In the genomic region with DNA sequence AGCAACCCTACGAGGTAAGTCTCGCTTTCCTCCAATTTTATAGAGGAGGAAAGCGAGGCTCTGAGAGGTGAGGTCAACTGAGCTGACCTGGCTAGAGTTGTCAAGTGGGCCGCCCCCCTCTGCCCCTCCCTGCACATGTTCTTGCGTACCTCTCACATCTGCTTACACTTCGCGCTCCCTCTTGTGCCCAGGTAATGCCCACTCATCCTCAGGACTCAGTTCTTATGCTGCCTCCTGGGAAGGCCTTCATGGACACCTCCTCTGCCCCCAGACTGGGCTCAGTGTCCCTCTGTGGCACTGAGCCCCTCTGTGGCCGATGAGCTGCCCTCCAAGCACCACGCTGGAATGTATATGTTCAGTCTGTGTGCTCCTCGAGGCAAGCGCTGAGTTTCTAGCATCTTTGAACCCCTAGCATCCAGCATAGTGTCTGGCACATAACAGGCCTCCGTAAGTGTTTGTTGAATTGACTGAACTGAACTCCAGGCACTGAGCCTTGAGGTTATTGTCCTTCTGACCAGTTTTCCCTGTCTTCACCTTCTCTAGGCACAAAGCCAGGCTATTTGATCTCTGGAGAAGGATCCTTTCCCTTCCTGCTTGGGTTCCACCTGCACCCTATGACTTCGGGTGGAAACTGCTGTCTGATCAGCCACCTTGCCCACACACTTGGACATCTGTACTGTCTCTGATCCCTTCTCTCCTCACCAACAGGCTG, we compare ENCODE assay signal across 20 cellular contexts. TPM values are rescaled to one million over a fixed set of nuclear protein-coding genes. Genes with fewer than 3 reads are reported as not detected.
A peak's percentile ranks its signal among the peaks of the same experiment; 100 is the strongest.
DNase-seq lines count a peak whose midpoint lies in the region; ATAC-seq and TF ChIP-seq lines count a peak whose summit lies in the region.
"Had no signal": no experiment of that assay in that cellular context is flagged by ENCODE, and none has a peak within 500 bp of the region (broad histone marks: within the 10 kb centered on the region; RNA-seq: fewer than 3 reads in every experiment).

No MANE protein-coding gene starts in this region.

- H3K27me3 Mint-ChIP-seq in T-helper 1 cell treated with Interleukin-12 subunit alpha and Interleukin-12 subunit beta and Interleukin-4 antibody, amounts not matched to agents 30 μg/mL and 1 μg/mL, for 36 hours (ENCODE audit: low read depth) = no peaks in the 10 kb centered on the region
- H3K27me3 Mint-ChIP-seq: T-cell had no signal

- 87 to 91% methylated on average over 13 of the region's 13 CpGs for WGBS in body of pancreas, 2 donors

- in situ Hi-C loops in Panc1 (cut with HindIII; ENCODE audit: low pct_unique_long_range_greater_than_20kb, low sequenced_read_pairs) = no loop called here

- no TSS peak for BruUV-seq in Panc1 (replicated peaks; lab: Mats Ljungman, UMichigan)

- H3K9ac ChIP-seq in skeletal muscle tissue (ENCODE audit: low read depth in 1 of 3, low read length in 3 of 3) = peak overlapping the region in 2 of 3 donors; percentile 45 to 54

- TF ChIP-seq CTCF in Panc1 (IDR thresholded peaks at IDR 0.05) (no peak), body of pancreas (IDR thresholded peaks at IDR 0.05) (no peak)

- no peak overlapping the region for H3K4me3 Mint-ChIP-seq in T-helper 1 cell treated with Interleukin-12 subunit alpha and Interleukin-12 subunit beta and Interleukin-4 antibody, amounts not matched to agents 30 μg/mL and 1 μg/mL, for 36 hours
- H3K4me3 Mint-ChIP-seq: CD14-positive monocyte, natural killer cell, T-cell had no signal

- H3K27me3 ChIP-seq in Panc1 (ENCODE audit: control insufficient read depth, insufficient read depth, low read length) = no peaks in the 10 kb centered on the region
- no peaks in the 10 kb centered on the region for H3K27me3 ChIP-seq in skeletal muscle tissue (ENCODE audit: control insufficient read depth in 3 of 3, insufficient read depth in 3 of 3, low read length in 3 of 3)
- H3K27me3 ChIP-seq in body of pancreas = no peaks in the 10 kb centered on the region

- peaks cover 5% of the 10 kb centered on the region for H3K4me1 Mint-ChIP-seq in T-helper 1 cell treated with Interleukin-12 subunit alpha and Interleukin-12 subunit beta and Interleukin-4 antibody, amounts not matched to agents 30 μg/mL and 1 μg/mL, for 36 hours (ENCODE audit: low read depth)
- H3K4me1 Mint-ChIP-seq: CD14-positive monocyte had no signal

- H3K27ac ChIP-seq in Panc1 (ENCODE audit: low read length) (no peak overlapping the region), skeletal muscle tissue (ENCODE audit: low read depth, low read length) (peak overlapping the region; percentile 51), body of pancreas (no peak overlapping the region)

- H3K4me1 ChIP-seq in Panc1 (ENCODE audit: control insufficient read depth, insufficient read depth, low read length) = no peaks in the 10 kb centered on the region
- H3K4me1 ChIP-seq in skeletal muscle tissue (ENCODE audit: control insufficient read depth in 3 of 3, insufficient read depth in 3 of 3, low read length in 3 of 3) = peaks cover 4 to 13% (median 6%) of the 10 kb centered on the region in 3 donors
- H3K4me1 ChIP-seq in body of pancreas = no peaks in the 10 kb centered on the region
- H3K4me1 ChIP-seq: lower lobe of right lung had no signal

- CTCF ChIA-PET in Panc1 (lab: Charles Lee) = no interaction called here

- H3K36me3 Mint-ChIP-seq in T-helper 1 cell treated with Interleukin-12 subunit alpha and Interleukin-12 subunit beta and Interleukin-4 antibody, amounts not matched to agents 30 μg/mL and 1 μg/mL, for 36 hours (ENCODE audit: low read depth) = peaks cover 20% of the 10 kb centered on the region
- H3K36me3 Mint-ChIP-seq: activated naive CD4-positive, alpha-beta T cell treated with anti-CD3 and anti-CD28 coated beads, Interleukin-2, amount 50 U/mL, for 72 hours had no signal

- no peaks in the 10 kb centered on the region for H3K9me3 Mint-ChIP-seq in T-helper 1 cell treated with Interleukin-12 subunit alpha and Interleukin-12 subunit beta and Interleukin-4 antibody, amounts not matched to agents 30 μg/mL and 1 μg/mL, for 36 hours
- H3K9me3 Mint-ChIP-seq: activated naive CD4-positive, alpha-beta T cell treated with anti-CD3 and anti-CD28 coated beads, Interleukin-2, amount 50 U/mL, for 72 hours; natural killer cell; T-cell had no signal

- H3K4me3 ChIP-seq in Panc1 (ENCODE audit: low read depth in 2 of 2, low read length in 2 of 2) = no peak overlapping the region
- H3K4me3 ChIP-seq in skeletal muscle tissue (ENCODE audit: low read length in 3 of 3) = no peak overlapping the region
- no peak overlapping the region for H3K4me3 ChIP-seq in body of pancreas
- H3K4me3 ChIP-seq: lower lobe of right lung had no signal

- H3K36me3 ChIP-seq in Panc1 (ENCODE audit: control insufficient read depth, insufficient read depth, low read length) (no peaks in the 10 kb centered on the region; the same call in 1 of the 2 replicates), skeletal muscle tissue (ENCODE audit: control insufficient read depth in 3 of 3, insufficient read depth in 3 of 3, low read length in 3 of 3) (peaks cover 10 to 26% (median 16%) of the 10 kb centered on the region in 3 donors), body of pancreas (replicated peaks in 1 of 2; ENCODE audit: insufficient read depth in 1 of 2, low read depth in 2 of 2) (peaks cover 0 to 8% of the 10 kb centered on the region in 2 donors)

- POLR2A ChIA-PET in Panc1 (lab: Charles Lee) = no interaction called here

- ATAC-seq in Panc1 (peak; percentile 38; the same call in 1 of the 2 replicates), esophagus mucosa (peak; percentile 44), body of pancreas (no peak)
- ATAC-seq: activated naive CD4-positive, alpha-beta T cell treated with anti-CD3 and anti-CD28 coated beads, Interleukin-2, amount 50 U/mL, for 72 hours; lower lobe of right lung; natural killer cell; PC-3; T-cell had no signal

- intact Hi-C loops in Panc1 (cut with micrococcal nuclease; ENCODE audit: unreplicated experiment) (no loop called here), body of pancreas (cut with DNase I) (no loop called here)

- H3K9me3 ChIP-seq in Panc1 (ENCODE audit: control insufficient read depth, insufficient read depth, low read depth, low read length) = no peaks in the 10 kb centered on the region
- H3K9me3 ChIP-seq in skeletal muscle tissue (ENCODE audit: control insufficient read depth in 3 of 3, low read length in 3 of 3) = no peaks in the 10 kb centered on the region
- no peaks in the 10 kb centered on the region for H3K9me3 ChIP-seq in body of pancreas
- H3K9me3 ChIP-seq: lower lobe of right lung had no signal

- DNase-seq in T-helper 1 cell = no peak
- no peak for DNase-seq in Panc1 (ENCODE audit: low read depth, low spot score)
- DNase-seq in NCI-H510A (lab: John Stamatoyannopoulos, UW) = no peak
- DNase-seq in body of pancreas = no peak
- no peak for DNase-seq in NCI-H69 (lab: John Stamatoyannopoulos, UW)
- DNase-seq: activated CD4-positive, CD25-positive, alpha-beta regulatory T cell; activated CD8-positive, alpha-beta memory T cell treated with anti-CD3 and anti-CD28 coated beads, Interleukin-2, amount 50 U/mL, for 48 hours; caudate nucleus; DND-41; effector CD4-positive, alpha-beta T cell; lower lobe of right lung; natural killer cell; NCI-H524; PC-3; T-cell had no signal

- H3K27ac Mint-ChIP-seq in T-helper 1 cell treated with Interleukin-12 subunit alpha and Interleukin-12 subunit beta and Interleukin-4 antibody, amounts not matched to agents 30 μg/mL and 1 μg/mL, for 36 hours = peak overlapping the region; percentile 34
- H3K27ac Mint-ChIP-seq: T-cell had no signal

- no peak for TF ChIP-seq POLR2A in body of pancreas (IDR thresholded peaks at IDR 0.05)

RNA-seq across cellular contexts. Expression of a gene that starts 13.5 kb away (rescaled TPM):
- total RNA-seq in Panc1 (2021; ENCODE audit: unreplicated experiment) (106 TPM), esophagus mucosa (50.2 TPM), skeletal muscle tissue (27.7 TPM), body of pancreas (10 to 100 TPM; 26.2 to 29.3 TPM)
- 88.0 TPM for polyA plus RNA-seq in Panc1 (2012; ENCODE audit: insufficient read length)

RNA-seq across cellular contexts. Expression of a gene that starts 19.0 kb away (rescaled TPM):
- total RNA-seq in Panc1 (2021; ENCODE audit: unreplicated experiment) (197 TPM), esophagus mucosa (69.5 TPM), skeletal muscle tissue (196 TPM), body of pancreas (100 to 1,000 TPM in 1 of 2 donors, 10 to 100 TPM in 1; 75.5 to 136 TPM)
- 427 TPM for polyA plus RNA-seq in Panc1 (2012; ENCODE audit: insufficient read length)

RNA-seq across cellular contexts. Expression of a gene that starts 27.2 kb away (rescaled TPM):
- total RNA-seq in Panc1 (2021; ENCODE audit: unreplicated experiment) = 0.51 TPM
- polyA plus RNA-seq in Panc1 (2012; ENCODE audit: insufficient read length) = 0.91 TPM
- 2.1 TPM for total RNA-seq in esophagus mucosa
- 1.0 TPM for total RNA-seq in skeletal muscle tissue
- total RNA-seq in body of pancreas = 1 to 10 TPM in 1 of 2 donors, under 1 TPM in 1; 0.66 to 2.3 TPM
